8 cellular contexts compared by ENCODE assay signal in the genomic region with DNA sequence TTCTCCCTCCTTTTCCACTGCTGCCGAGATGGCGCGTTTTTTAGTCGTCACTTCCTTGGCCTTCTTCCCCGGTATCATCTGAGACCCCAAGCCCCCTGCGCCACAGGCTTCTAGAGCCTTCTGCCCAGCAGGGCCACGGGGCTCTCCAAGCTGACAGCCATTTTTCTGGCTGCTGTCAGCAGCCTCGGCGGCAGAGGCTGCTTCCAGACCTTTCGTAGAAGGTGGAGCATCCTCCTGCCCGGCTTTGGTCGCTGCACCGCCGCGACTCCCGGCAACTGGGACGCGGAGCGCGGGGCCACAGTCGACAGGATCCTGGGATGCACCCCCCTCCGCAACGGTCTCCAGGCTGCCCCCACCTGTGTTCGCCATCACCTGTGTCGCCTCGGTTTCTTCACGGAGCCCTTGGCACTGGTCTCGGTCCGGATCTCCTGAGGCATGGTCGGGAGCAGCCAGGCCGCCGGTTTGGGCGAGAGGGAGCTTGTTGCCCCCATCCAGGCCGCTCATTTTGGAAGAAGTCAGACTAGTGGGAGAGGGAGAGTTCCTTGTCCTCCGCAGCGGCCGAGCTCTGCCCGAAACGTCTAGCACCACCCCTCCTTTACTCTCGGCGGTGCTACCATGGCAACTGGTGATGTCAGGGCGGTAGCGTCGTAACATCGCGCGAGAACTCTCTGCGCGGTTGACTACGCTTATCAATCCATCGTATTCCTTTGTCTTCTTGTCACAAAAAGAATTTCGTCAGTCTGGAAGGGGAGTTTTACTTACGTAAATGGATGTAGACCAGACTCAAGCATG. TPM values are rescaled to one million over a fixed set of nuclear protein-coding genes. Genes with fewer than 3 reads are reported as not detected.
DNase-seq lines count a peak whose midpoint lies in the region; ATAC-seq and TF ChIP-seq lines count a peak whose summit lies in the region.

A gene (minus strand): TSS at position 571 of the 792 bp plus-strand sequence. CDS start 67 bp downstream, at position 504.

- H3K27ac Mint-ChIP-seq in HFFc6: no peak within 1 kb of the TSS

- peaks cover 34% of the 10 kb centered on the region for H3K36me3 ChIP-seq in SJSA1
- peaks cover 0 to 4% of the 10 kb centered on the region in 2 donors for H3K36me3 ChIP-seq in gastroesophageal sphincter
- peaks cover 7 to 38% of the 10 kb centered on the region in 2 donors for H3K36me3 ChIP-seq in neuronal stem cell (replicated peaks in 1 of 2; ENCODE audit: control insufficient read depth in 2 of 2, insufficient read depth in 2 of 2, low read length in 2 of 2)
- H3K36me3 ChIP-seq in subcutaneous abdominal adipose tissue (ENCODE audit: control insufficient read depth in 5 of 5, insufficient read depth in 5 of 5, low read length in 5 of 5): peaks cover 0 to 2% (median 1%) of the 10 kb centered on the region in 5 donors

- H4K91ac ChIP-seq in neuronal stem cell (ENCODE audit: low read depth, low read length, poor library complexity): no peak within 1 kb of the TSS

- H2BK12ac ChIP-seq in neuronal stem cell (ENCODE audit: low read length): peak within 1 kb of the TSS; percentile 60

- no peak; the same call in 1 of the 2 replicates for TF ChIP-seq CTCF in HFFc6 (IDR thresholded peaks at IDR 0.05)
- TF ChIP-seq CTCF in gastroesophageal sphincter (IDR thresholded peaks at IDR 0.05): peak in 1 of 4 experiments; percentile 5

- H3K27ac ChIP-seq in SJSA1 (peak within 1 kb of the TSS; percentile 90), gastroesophageal sphincter (peak within 1 kb of the TSS; percentile 68 to 96 (median 93)), neuronal stem cell (replicated peaks; ENCODE audit: low read length) (peak within 1 kb of the TSS; percentile 85), subcutaneous abdominal adipose tissue (ENCODE audit: low read depth, low read length) (peak within 1 kb of the TSS; percentile 91)

- H3K27me3 ChIP-seq in SJSA1 (replicated peaks) (no peaks in the 10 kb centered on the region), gastroesophageal sphincter (no peaks in the 10 kb centered on the region), neuronal stem cell (ENCODE audit: control insufficient read depth in 3 of 3, insufficient read depth in 3 of 3, low read depth in 1 of 3, low read length in 3 of 3) (no peaks in the 10 kb centered on the region), subcutaneous abdominal adipose tissue (ENCODE audit: control insufficient read depth in 5 of 5, insufficient read depth in 4 of 5, low read length in 5 of 5) (no peaks in the 10 kb centered on the region)

- H3K27me3 Mint-ChIP-seq in HFFc6 (ENCODE audit: insufficient read depth): no peaks in the 10 kb centered on the region

- H3K4me3 Mint-ChIP-seq in HFFc6: no peak within 1 kb of the TSS

- H2BK5ac ChIP-seq in neuronal stem cell (ENCODE audit: low read length): peak within 1 kb of the TSS; percentile 84

- peak within 1 kb of the TSS; percentile 49 for H2AK5ac ChIP-seq in neuronal stem cell (ENCODE audit: low read depth, low read length)

- WGBS in gastroesophageal sphincter (ENCODE audit: low coverage in 1 of 2), 2 donors: 0 to 3% methylated on average over 4 to 11 of the region's 53 CpGs
- no CpG with 5 or more reads among the region's 53 CpGs for WGBS in neuronal stem cell (ENCODE audit: extremely low coverage in 2 of 2, insufficient read length in 2 of 2, insufficient replicate concordance in 1 of 2), 2 donors

- peak within 1 kb of the TSS; percentile 97 for H3K18ac ChIP-seq in neuronal stem cell (ENCODE audit: low read length)

- H3K9ac ChIP-seq in neuronal stem cell (ENCODE audit: low read depth, low read length, poor library complexity): peak within 1 kb of the TSS; percentile 95
- peak within 1 kb of the TSS; percentile 71 to 95 (median 79) for H3K9ac ChIP-seq in subcutaneous abdominal adipose tissue (ENCODE audit: low read length in 5 of 5)

- TF ChIP-seq EP300 in gastroesophageal sphincter (IDR thresholded peaks at IDR 0.05): no peak

- no peaks in the 10 kb centered on the region; the same call in 1 of the 2 replicates for H3K9me3 Mint-ChIP-seq in HFFc6

- H3K36me3 Mint-ChIP-seq in HFFc6 (ENCODE audit: low read depth): peaks cover 24% of the 10 kb centered on the region

- H3K4me1 ChIP-seq in SJSA1 (replicated peaks) (peaks cover 40% of the 10 kb centered on the region), gastroesophageal sphincter (peaks cover 33 to 62% (median 36%) of the 10 kb centered on the region in 3 donors), neuronal stem cell (ENCODE audit: control insufficient read depth in 2 of 2, insufficient read depth in 1 of 2, low read depth in 1 of 2, low read length in 2 of 2) (peaks cover 21 to 30% of the 10 kb centered on the region in 2 donors), subcutaneous abdominal adipose tissue (ENCODE audit: control insufficient read depth in 5 of 5, insufficient read depth in 5 of 5, low read length in 5 of 5) (peaks cover 3 to 43% (median 39%) of the 10 kb centered on the region in 5 donors)

- H3K9me3 ChIP-seq in SJSA1 (replicated peaks) (no peaks in the 10 kb centered on the region), gastroesophageal sphincter (no peaks in the 10 kb centered on the region), neuronal stem cell (replicated peaks in 1 of 2; ENCODE audit: control insufficient read depth in 2 of 2, insufficient read depth in 1 of 2, low read depth in 1 of 2, low read length in 2 of 2) (peaks cover 0 to 9% of the 10 kb centered on the region in 2 donors), subcutaneous abdominal adipose tissue (ENCODE audit: control insufficient read depth in 5 of 5, low read length in 5 of 5) (no peaks in the 10 kb centered on the region)

- H3K23ac ChIP-seq in neuronal stem cell (ENCODE audit: low read depth, low read length, poor library complexity): peak within 1 kb of the TSS; percentile 44

- peak within 1 kb of the TSS; percentile 69 for H2BK15ac ChIP-seq in neuronal stem cell (ENCODE audit: low read length)

- H3K79me1 ChIP-seq in neuronal stem cell (ENCODE audit: low read depth, low read length): peaks cover 3% of the 10 kb centered on the region

- H4K8ac ChIP-seq in neuronal stem cell (ENCODE audit: low read depth, low read length): no peak within 1 kb of the TSS

- H2AFZ ChIP-seq in neuronal stem cell (ENCODE audit: low read length): peak within 1 kb of the TSS; percentile 87

- peak within 1 kb of the TSS; percentile 71 for H3K4me3 ChIP-seq in SJSA1
- peak within 1 kb of the TSS; percentile 90 to 93 for H3K4me3 ChIP-seq in gastroesophageal sphincter
- peak within 1 kb of the TSS; percentile 79 to 94 for H3K4me3 ChIP-seq in neuronal stem cell (ENCODE audit: low read length in 2 of 2)
- peak within 1 kb of the TSS; percentile 88 to 96 (median 95) for H3K4me3 ChIP-seq in subcutaneous abdominal adipose tissue (ENCODE audit: low read depth in 1 of 5, low read length in 5 of 5)

- peak; percentile 98 for ATAC-seq in gastroesophageal sphincter

- H3K4ac ChIP-seq in neuronal stem cell (ENCODE audit: low read length): peak within 1 kb of the TSS; percentile 59

- DNase-seq in GM04503 (ENCODE audit: low read depth) (peak; percentile 74), HFFc6 (peak; percentile 94), NAMALWA (ENCODE audit: low spot score) (peak; percentile 97), SJSA1 (ENCODE audit: low read depth in 1 of 2, low spot score in 2 of 2) (peak; percentile 92 to 93), neuronal stem cell (ENCODE audit: low spot score) (peak; percentile 96)
- peak; percentile 47 to 82 (median 70) for DNase-seq in activated naive CD4-positive, alpha-beta T cell (lab: John Stamatoyannopoulos, UW)

- H3K4me2 ChIP-seq in neuronal stem cell (ENCODE audit: insufficient read depth, low read length, poor library complexity, severe bottlenecking): peak within 1 kb of the TSS; percentile 85

- H3K4me1 Mint-ChIP-seq in HFFc6 (ENCODE audit: low read depth): peaks cover 7% of the 10 kb centered on the region

- peak within 1 kb of the TSS; percentile 58 for H3K14ac ChIP-seq in neuronal stem cell (ENCODE audit: low read length)

- H2BK120ac ChIP-seq in neuronal stem cell (ENCODE audit: low read depth, low read length): no peak within 1 kb of the TSS

- peak; percentile 71 to 77 for TF ChIP-seq POLR2A in gastroesophageal sphincter (IDR thresholded peaks at IDR 0.05)

RNA-seq across cellular contexts. Expression of the gene that starts here (rescaled TPM):
- total RNA-seq in HFFc6 (2021; fragmentation: NEBNext Ultra II Directional; extraction: Animal tissue kit (Norgen Biotek cat#: 25700)): 10 to 100 TPM; 40.8 to 52.5 (median 45.9) TPM
- 16.7 and 23.1 TPM in 2 replicates for total RNA-seq in SJSA1 (2014; rRNA removed; shearing (Covaris generic))
- 10 to 100 TPM; 19.1 to 28.5 (median 20.0) TPM for total RNA-seq in gastroesophageal sphincter
- 37.9 TPM for polyA plus RNA-seq in neuronal stem cell (2013, experiment 1 of 2)
- polyA plus RNA-seq in neuronal stem cell (2013, experiment 2 of 2): 37.1 TPM

Comparison
In these comparisons a context has a peak if more than half of its experiments do, and no peak if none do; other contexts are left out.
1. Peak in every context shown above with its lines: DNase-seq, ATAC-seq, H3K4me3 ChIP-seq and H3K27ac ChIP-seq.